Comparison of ENCODE assay signal across 1 cellular context in genomic region chr1:151762941-151763921, GRCh38.
TF ChIP-seq lines count a peak whose summit lies in the region.

Gene MRPL9 (minus strand): TSS chr1:151763496. CDS start chr1:151763479, 17 bp downstream.

TF ChIP-seq in SK-N-SH, 30 proteins besides CTCF, POLR2A, EP300 and RAD21 (continued from another document):
- TF ChIP-seq FOSL2 (IDR thresholded peaks at IDR 0.05; ENCODE audit: borderline replicate concordance, low read depth): no peak
- no peak for TF ChIP-seq PBX3 (IDR thresholded peaks at IDR 0.05)
- TF ChIP-seq FOXJ3 (CRISPR knock-in tag; IDR thresholded peaks at IDR 0.05): no peak
- 0 out of 2 replicates have a peak, but pooled peaks have one; percentile 22 for TF ChIP-seq GABPA (IDR thresholded peaks at IDR 0.05; ENCODE audit: low read depth)
- TF ChIP-seq MAX (IDR thresholded peaks at IDR 0.05; ENCODE audit: low read depth): peak; percentile 53; the same call in 1 of the 2 replicates
- TF ChIP-seq SIN3A (IDR thresholded peaks at IDR 0.05; ENCODE audit: borderline replicate concordance, low read depth, low read length): peak; percentile 71; the same call in 1 of the 2 replicates
- no peak for TF ChIP-seq GATA2 (CRISPR knock-in tag; IDR thresholded peaks at IDR 0.05)
- TF ChIP-seq SMC3 (IDR thresholded peaks at IDR 0.05; ENCODE audit: low read depth, low read length): peak; percentile 26
- no peak for TF ChIP-seq USF2 (IDR thresholded peaks at IDR 0.05; ENCODE audit: borderline replicate concordance, low read depth, low read length)
- TF ChIP-seq YY1 (IDR thresholded peaks at IDR 0.05; ENCODE audit: low read depth): peak; percentile 97
- TF ChIP-seq POLR2AphosphoS5 (IDR thresholded peaks at IDR 0.05; ENCODE audit: low read depth, low read length): peak; percentile 90; the same call in 1 of the 2 replicates
- TF ChIP-seq JUND (IDR thresholded peaks at IDR 0.05): no peak
- no peak for TF ChIP-seq RFX5 (IDR thresholded peaks at IDR 0.05; ENCODE audit: low read length)
- no peak for TF ChIP-seq RXRA (IDR thresholded peaks at IDR 0.05; ENCODE audit: borderline replicate concordance, low read depth)
- no peak for TF ChIP-seq RCOR1 (IDR thresholded peaks at IDR 0.05; ENCODE audit: low read length)
- no peak for TF ChIP-seq USF1 (IDR thresholded peaks at IDR 0.05; ENCODE audit: borderline replicate concordance, low read depth)
